Comparison of ENCODE assay signal across 1 cellular context in genomic region chr12:21169878-21170472, GRCh38.
TF ChIP-seq lines count a peak whose summit lies in the region.

No MANE protein-coding gene starts in this region.

TF ChIP-seq in SK-N-SH treated with all-trans-retinoic acid at 6 μM for 48 hours, 23 proteins besides CTCF, POLR2A, EP300 and RAD21 (continued from another document):
- TF ChIP-seq PPARA (CRISPR knock-in tag; IDR thresholded peaks at IDR 0.05; ENCODE audit: borderline replicate concordance) (no peak), ZNF8 (CRISPR knock-in tag; IDR thresholded peaks at IDR 0.05) (no peak), ZNF565 (CRISPR knock-in tag; conservative IDR thresholded peaks at IDR 0.05; ENCODE audit: low read depth) (no peak), SNAI2 (CRISPR knock-in tag; IDR thresholded peaks at IDR 0.05) (no peak), CSRNP3 (CRISPR knock-in tag; IDR thresholded peaks at IDR 0.05) (no peak), CREB5 (CRISPR knock-in tag; IDR thresholded peaks at IDR 0.05; ENCODE audit: low read depth) (no peak), ZC3H10 (CRISPR knock-in tag; IDR thresholded peaks at IDR 0.05) (no peak)
